ENCODE assay signal across 12 cellular contexts in genomic region chr11:8685306-8685705, GRCh38. TPM values are rescaled to one million over a fixed set of nuclear protein-coding genes. Genes with fewer than 3 reads are reported as not detected.
DNase-seq lines count a peak whose midpoint lies in the region; ATAC-seq and TF ChIP-seq lines count a peak whose summit lies in the region.
"Had no signal": no experiment of that assay in that cellular context is flagged by ENCODE, and none has a peak within 500 bp of the region (broad histone marks: within the 10 kb centered on the region; RNA-seq: fewer than 3 reads in every experiment).

No MANE protein-coding gene starts in this region.

- H3K9me3 ChIP-seq in CD4-positive, CD25-positive, alpha-beta regulatory T cell (ENCODE audit: control insufficient read depth in 2 of 2, low read length in 2 of 2), result no peaks in the 10 kb centered on the region
- H3K9me3 ChIP-seq in HEK293 (ENCODE audit: control insufficient read depth, insufficient read depth, low read depth, low read length) (no peaks in the 10 kb centered on the region), mesenchymal stem cell (ENCODE audit: control insufficient read depth, low read length) (no peaks in the 10 kb centered on the region)
- H3K9me3 ChIP-seq: mucosa of descending colon, testis had no signal

- H3K9ac ChIP-seq in mesenchymal stem cell (ENCODE audit: low read length), result peak overlapping the region; percentile 100

- H3K9me3 Mint-ChIP-seq in CD4-positive, CD25-positive, alpha-beta regulatory T cell, result peaks cover 0 to 2% (median 0%) of the 10 kb centered on the region in 7 donors
- H3K9me3 Mint-ChIP-seq in activated T-helper 1 cell treated with anti-CD3 and anti-CD28 coated beads, Interleukin-12 subunit alpha, Interleukin-12 subunit beta, Interleukin-2, Interleukin-4 antibody, amounts not matched to agents 30 ng/mL and 10 ng/mL and 1 ng/mL, durations not matched to agents 14 hours and 24 hours and 36 hours, result no peaks in the 10 kb centered on the region

- no peak overlapping the region for H3K18ac ChIP-seq in mesenchymal stem cell (ENCODE audit: low read depth in 1 of 2, low read length in 2 of 2)

- H3K27ac ChIP-seq in CD4-positive, CD25-positive, alpha-beta regulatory T cell (ENCODE audit: insufficient read depth, low read length, poor library complexity, severe bottlenecking), result peak overlapping the region; percentile 8
- H3K27ac ChIP-seq in HEK293 (ENCODE audit: extremely low read depth, low read depth, low read length) (no peak overlapping the region), mesenchymal stem cell (ENCODE audit: low read length, poor library complexity, severe bottlenecking) (no peak overlapping the region)
- H3K27ac ChIP-seq: foreskin keratinocyte, testis had no signal

- POLR2A ChIA-PET in HEK293 (lab: Yijun Ruan, JAX), result no interaction called here

- H3K4me3 ChIP-seq in CD4-positive, CD25-positive, alpha-beta regulatory T cell (ENCODE audit: low read depth, low read length), result no peak overlapping the region
- H3K4me3 ChIP-seq in HEK293 (ENCODE audit: low read depth, low read length) (no peak overlapping the region), mesenchymal stem cell (ENCODE audit: insufficient read depth in 1 of 2, low read depth in 1 of 2, low read length in 2 of 2) (peak overlapping the region in 1 of 2 experiments; percentile 99)
- H3K4me3 ChIP-seq: mucosa of descending colon, testis had no signal

- no peak overlapping the region for H4K91ac ChIP-seq in mesenchymal stem cell (ENCODE audit: low read length)

- no peak overlapping the region for H2BK5ac ChIP-seq in mesenchymal stem cell (ENCODE audit: low read depth, low read length, poor library complexity, severe bottlenecking)

- no peak overlapping the region for H2BK15ac ChIP-seq in mesenchymal stem cell (ENCODE audit: low read depth, poor library complexity, severe bottlenecking)

- no peak overlapping the region for H2AFZ ChIP-seq in mesenchymal stem cell (ENCODE audit: low read depth, low read length)

- no peaks in the 10 kb centered on the region for H3K27me3 Mint-ChIP-seq in CD4-positive, CD25-positive, alpha-beta regulatory T cell
- H3K27me3 Mint-ChIP-seq in activated T-helper 1 cell treated with anti-CD3 and anti-CD28 coated beads, Interleukin-12 subunit alpha, Interleukin-12 subunit beta, Interleukin-2, Interleukin-4 antibody, amounts not matched to agents 30 ng/mL and 10 ng/mL and 1 ng/mL, durations not matched to agents 14 hours and 24 hours and 36 hours (ENCODE audit: insufficient read depth), result no peaks in the 10 kb centered on the region

- H2BK120ac ChIP-seq in mesenchymal stem cell (ENCODE audit: low read depth, low read length), result no peak overlapping the region

- H3K4me1 ChIP-seq in CD4-positive, CD25-positive, alpha-beta regulatory T cell (ENCODE audit: control insufficient read depth, insufficient read depth, low read length, poor library complexity, severe bottlenecking), result peaks cover 44% of the 10 kb centered on the region
- H3K4me1 ChIP-seq in HEK293 (ENCODE audit: control insufficient read depth, insufficient read depth, low read length) (no peaks in the 10 kb centered on the region), mesenchymal stem cell (ENCODE audit: control insufficient read depth, insufficient read depth, low read depth, low read length) (peaks cover 11% of the 10 kb centered on the region)

- H4K8ac ChIP-seq in mesenchymal stem cell (ENCODE audit: low read length), result no peak overlapping the region

- peak overlapping the region; percentile 53 to 97 (median 74) for H3K4me3 Mint-ChIP-seq in CD4-positive, CD25-positive, alpha-beta regulatory T cell
- peak overlapping the region; percentile 97 for H3K4me3 Mint-ChIP-seq in activated T-helper 1 cell treated with anti-CD3 and anti-CD28 coated beads, Interleukin-12 subunit alpha, Interleukin-12 subunit beta, Interleukin-2, Interleukin-4 antibody, amounts not matched to agents 30 ng/mL and 10 ng/mL and 1 ng/mL, durations not matched to agents 14 hours and 24 hours and 36 hours

- no peak overlapping the region for H3K23ac ChIP-seq in mesenchymal stem cell (ENCODE audit: low read length in 2 of 2)

- H2AK5ac ChIP-seq in mesenchymal stem cell (ENCODE audit: low read length, severe bottlenecking), result no peak overlapping the region

- peak overlapping the region in 1 of 3 donors; percentile 47 for H3K27ac Mint-ChIP-seq in CD4-positive, CD25-positive, alpha-beta regulatory T cell
- H3K27ac Mint-ChIP-seq in activated T-helper 1 cell treated with anti-CD3 and anti-CD28 coated beads, Interleukin-12 subunit alpha, Interleukin-12 subunit beta, Interleukin-2, Interleukin-4 antibody, amounts not matched to agents 30 ng/mL and 10 ng/mL and 1 ng/mL, durations not matched to agents 14 hours and 24 hours and 36 hours, result peak overlapping the region; percentile 68

- intact Hi-C loops in activated T-helper 1 cell treated with anti-CD3 and anti-CD28 coated beads, Interleukin-12 subunit alpha, Interleukin-12 subunit beta, Interleukin-2, Interleukin-4 antibody, amounts not matched to agents 30 ng/mL and 10 ng/mL and 1 ng/mL, durations not matched to agents 14 hours and 24 hours and 36 hours (cut with micrococcal nuclease), result loop anchor here (5.0 to 10.0 kb wide), 4 partner anchors 577 to 1769 kb away; partner anchors contain the start of genes ADM, AMPD3 and WEE1

- no peak overlapping the region for H2BK12ac ChIP-seq in mesenchymal stem cell (ENCODE audit: low read length in 2 of 2)

- peaks cover 30 to 79% (median 54%) of the 10 kb centered on the region in 4 donors for H3K4me1 Mint-ChIP-seq in CD4-positive, CD25-positive, alpha-beta regulatory T cell
- peaks cover 62% of the 10 kb centered on the region for H3K4me1 Mint-ChIP-seq in activated T-helper 1 cell treated with anti-CD3 and anti-CD28 coated beads, Interleukin-12 subunit alpha, Interleukin-12 subunit beta, Interleukin-2, Interleukin-4 antibody, amounts not matched to agents 30 ng/mL and 10 ng/mL and 1 ng/mL, durations not matched to agents 14 hours and 24 hours and 36 hours (ENCODE audit: low read depth)

- H3K27me3 ChIP-seq in CD4-positive, CD25-positive, alpha-beta regulatory T cell (ENCODE audit: control insufficient read depth, insufficient read depth, low read length), result no peaks in the 10 kb centered on the region
- H3K27me3 ChIP-seq in mesenchymal stem cell (ENCODE audit: control insufficient read depth in 1 of 2, insufficient read depth in 1 of 2, low read length in 2 of 2), result no peaks in the 10 kb centered on the region
- H3K27me3 ChIP-seq: foreskin keratinocyte, testis had no signal

- TF ChIP-seq CTCF in HEK293 (tag by site-specific recombination; IDR thresholded peaks at IDR 0.05), result no peak

- peaks cover 27% of the 10 kb centered on the region for H3K36me3 Mint-ChIP-seq in CD4-positive, CD25-positive, alpha-beta regulatory T cell
- peaks cover 73% of the 10 kb centered on the region for H3K36me3 Mint-ChIP-seq in activated T-helper 1 cell treated with anti-CD3 and anti-CD28 coated beads, Interleukin-12 subunit alpha, Interleukin-12 subunit beta, Interleukin-2, Interleukin-4 antibody, amounts not matched to agents 30 ng/mL and 10 ng/mL and 1 ng/mL, durations not matched to agents 14 hours and 24 hours and 36 hours (ENCODE audit: low read depth)

- peaks cover 9% of the 10 kb centered on the region for H3K79me1 ChIP-seq in mesenchymal stem cell (replicated peaks; ENCODE audit: low read length, poor library complexity, severe bottlenecking)

- H3K4me2 ChIP-seq in mesenchymal stem cell (ENCODE audit: low read length, poor library complexity, severe bottlenecking), result no peak overlapping the region

- WGBS in mesenchymal stem cell, result 87% methylated on average over 7 of the region's 7 CpGs

- H3K14ac ChIP-seq in mesenchymal stem cell (ENCODE audit: low read length in 2 of 2), result no peak overlapping the region

- ATAC-seq in CD4-positive, CD25-positive, alpha-beta regulatory T cell (ENCODE audit: low read depth in 2 of 2), result no peak
- ATAC-seq in HG02588 (IDR thresholded peaks at IDR 0.05; ENCODE audit: unreplicated experiment) (no peak), GM21447 (IDR thresholded peaks at IDR 0.05; ENCODE audit: unreplicated experiment) (no peak)
- ATAC-seq: foreskin keratinocyte, mucosa of descending colon had no signal

- H3K36me3 ChIP-seq in CD4-positive, CD25-positive, alpha-beta regulatory T cell (ENCODE audit: control insufficient read depth, insufficient read depth, low read length), result peaks cover 27% of the 10 kb centered on the region
- H3K36me3 ChIP-seq in HEK293 (ENCODE audit: control insufficient read depth in 2 of 2, insufficient read depth in 1 of 2, low read length in 2 of 2), result peaks cover 3 to 55% of the 10 kb centered on the region in 2 experiments
- H3K36me3 ChIP-seq in mesenchymal stem cell (ENCODE audit: control insufficient read depth in 1 of 2, insufficient read depth in 2 of 2, low read depth in 1 of 2, low read length in 2 of 2), result peaks cover 21 to 50% of the 10 kb centered on the region in 2 experiments

- no peak overlapping the region for H3K4ac ChIP-seq in mesenchymal stem cell (ENCODE audit: low read depth in 1 of 2, low read length in 2 of 2)

- CTCF ChIA-PET in HEK293 (lab: Yijun Ruan, JAX), result no interaction called here

- DNase-seq in CD4-positive, CD25-positive, alpha-beta regulatory T cell, result no peak
- DNase-seq in activated T-helper 1 cell treated with anti-CD3 and anti-CD28 coated beads, Interleukin-12 subunit alpha, Interleukin-12 subunit beta, Interleukin-2, Interleukin-4 antibody, amounts not matched to agents 30 ng/mL and 10 ng/mL and 1 ng/mL, durations not matched to agents 14 hours and 24 hours and 36 hours (ENCODE audit: low spot score), result no peak
- DNase-seq in mesenchymal stem cell (no peak), NCI-H69 (lab: John Stamatoyannopoulos, UW) (no peak), NCI-H2196 (lab: John Stamatoyannopoulos, UW; ENCODE audit: unreplicated experiment) (no peak)
- DNase-seq: foreskin keratinocyte, mucosa of descending colon, NCI-H774, testis had no signal

TF ChIP-seq in HEK293, 187 proteins besides CTCF, POLR2A, EP300 and RAD21:
- TF ChIP-seq GLIS1 (tag by site-specific recombination; IDR thresholded peaks at IDR 0.05) (peak; percentile 30), ZNF785 (tag by site-specific recombination; IDR thresholded peaks at IDR 0.05) (no peak)

RNA-seq across cellular contexts. Expression of gene RPL27A, which starts 2.7 kb away (rescaled TPM):
- total RNA-seq in CD4-positive, CD25-positive, alpha-beta regulatory T cell, result 1,139 TPM
- 1,000 to 10,000 TPM; 2,739 to 4,268 (median 3,464) TPM for polyA plus RNA-seq in CD4-positive, CD25-positive, alpha-beta regulatory T cell
- total RNA-seq in activated T-helper 1 cell treated with anti-CD3 and anti-CD28 coated beads, Interleukin-12 subunit alpha, Interleukin-12 subunit beta, Interleukin-2, Interleukin-4 antibody, amounts not matched to agents 30 ng/mL and 10 ng/mL and 1 ng/mL, durations not matched to agents 14 hours and 24 hours and 36 hours, result 679 and 691 TPM in 2 replicates
- polyA plus RNA-seq in mesenchymal stem cell (2013, experiment 1 of 2), result 1,998 TPM
- polyA plus RNA-seq in mesenchymal stem cell (2013, experiment 2 of 2), result 1,912 TPM

RNA-seq across cellular contexts. Expression of gene TRIM66, which starts 2.8 kb away (rescaled TPM):
- 16.0 TPM for total RNA-seq in CD4-positive, CD25-positive, alpha-beta regulatory T cell
- 1 to 10 TPM in 1 of 4 donors, under 1 TPM in 3; 0.33 to 1.0 (median 0.57) TPM for polyA plus RNA-seq in CD4-positive, CD25-positive, alpha-beta regulatory T cell
- 11.7 and 14.2 TPM in 2 replicates for total RNA-seq in activated T-helper 1 cell treated with anti-CD3 and anti-CD28 coated beads, Interleukin-12 subunit alpha, Interleukin-12 subunit beta, Interleukin-2, Interleukin-4 antibody, amounts not matched to agents 30 ng/mL and 10 ng/mL and 1 ng/mL, durations not matched to agents 14 hours and 24 hours and 36 hours
- polyA plus RNA-seq in mesenchymal stem cell (2013, experiment 1 of 2), result 1.8 TPM
- 1.9 TPM for polyA plus RNA-seq in mesenchymal stem cell (2013, experiment 2 of 2)
